In the genomic region with DNA sequence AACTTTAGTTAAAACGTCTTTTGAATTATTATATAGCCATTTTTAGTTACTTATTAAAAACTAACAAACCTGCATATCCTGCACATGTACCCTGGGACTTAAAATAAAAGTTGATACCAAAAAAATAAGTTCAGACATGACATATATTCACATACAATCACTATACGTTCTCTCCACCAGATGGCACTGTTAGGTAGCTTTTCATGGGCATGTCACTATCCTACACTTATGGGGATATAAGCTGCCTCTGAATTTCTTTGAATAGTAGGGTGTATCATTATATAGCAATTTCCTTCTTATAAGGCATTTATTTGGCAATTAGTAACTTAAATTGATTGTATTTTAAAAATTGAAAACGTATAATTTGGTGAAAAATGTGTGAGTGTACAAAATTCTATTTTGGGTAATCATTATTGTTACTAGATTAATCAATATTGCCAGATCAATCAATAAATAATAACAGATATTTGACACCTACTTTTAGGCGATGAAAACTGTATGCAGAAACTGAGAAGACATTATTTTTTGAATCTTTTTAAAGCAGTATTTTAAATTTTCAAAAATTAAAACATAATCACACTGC, we compare ENCODE assay signal across 8 cellular contexts. TPM values are rescaled to one million over a fixed set of nuclear protein-coding genes. Genes with fewer than 3 reads are reported as not detected.
DNase-seq lines count a peak whose midpoint lies in the region; ATAC-seq, FAIRE-seq and TF ChIP-seq lines count a peak whose summit lies in the region.

No MANE protein-coding gene starts in this region.

- TF ChIP-seq RAD21 in K562 (CRISPR knock-in tag; conservative IDR thresholded peaks at IDR 0.05 in 1 of 2, IDR thresholded peaks at IDR 0.05 in 1 of 2), result peak; percentile 96 to 97

- H3K9me2 ChIP-seq in PC-3 (replicated peaks; ENCODE audit: low read length), result no peaks in the 10 kb centered on the region

- BruUV-seq in PC-3 (replicated peaks; lab: Mats Ljungman, UMichigan), result no TSS peak
- BruUV-seq in K562 (replicated peaks; lab: Mats Ljungman, UMichigan), result no TSS peak

- H3K9me1 ChIP-seq in K562 (ENCODE audit: control insufficient read depth, insufficient read depth, low read length), result no peaks in the 10 kb centered on the region

- H3K36me3 Mint-ChIP-seq in immature natural killer cell, result no peaks in the 10 kb centered on the region

- in situ Hi-C loops in K562 (cut with MboI), result no loop called here

- H3K27me3 ChIP-seq in H7 (ENCODE audit: control insufficient read depth, insufficient read depth, low read length) (no peaks in the 10 kb centered on the region), PC-3 (ENCODE audit: low read length) (peaks cover 28% of the 10 kb centered on the region), K562 (ENCODE audit: control insufficient read depth in 2 of 2, insufficient read depth in 2 of 2, low read length in 2 of 2) (no peaks in the 10 kb centered on the region; a peak in 1 of 5 replicates)

- no peak for TF ChIP-seq POLR2A in K562 (conservative IDR thresholded peaks at IDR 0.05)

- H3K79me2 ChIP-seq in PC-3 (ENCODE audit: low read length) (no peaks in the 10 kb centered on the region), K562 (ENCODE audit: control insufficient read depth, insufficient read depth, low read length) (no peaks in the 10 kb centered on the region)

- peaks cover 1 to 6% (median 4%) of the 10 kb centered on the region in 3 donors for H3K27me3 Mint-ChIP-seq in immature natural killer cell (ENCODE audit: low read depth in 3 of 3)

- H3K4me1 ChIP-seq in PC-3 (ENCODE audit: insufficient read depth, low read length), result no peaks in the 10 kb centered on the region
- no peaks in the 10 kb centered on the region for H3K4me1 ChIP-seq in K562 (replicated peaks in 1 of 2; ENCODE audit: control insufficient read depth in 2 of 2, insufficient read depth in 2 of 2, low read length in 2 of 2)

- no peak for TF ChIP-seq EP300 in K562 (IDR thresholded peaks at IDR 0.05; ENCODE audit: low read length)

- H4K20me1 ChIP-seq in PC-3 (ENCODE audit: low read length) (no peaks in the 10 kb centered on the region), K562 (replicated peaks; ENCODE audit: control insufficient read depth, insufficient read depth, low read length) (no peaks in the 10 kb centered on the region)

- H3K4me3 Mint-ChIP-seq in immature natural killer cell, result no peak overlapping the region

- DNase-seq in stimulated activated CD4-positive, alpha-beta T cell treated with anti-CD3 and anti-CD28 coated beads, Interleukin-12 subunit alpha, Interleukin-12 subunit beta, amount 100 ng/mL, for 48 hours (ENCODE audit: low read depth in 2 of 3, low spot score in 1 of 3), result peak in 2 of 3 donors; percentile 3 to 82
- DNase-seq in stimulated activated CD4-positive, alpha-beta T cell treated with anti-CD3 and anti-CD28 coated beads, Interleukin-12 subunit alpha, Interleukin-12 subunit beta, amount 100 ng/mL, for 4 hours, result no peak
- DNase-seq in H7 (peak; percentile 23), LNCaP clone FGC (ENCODE audit: low read depth) (peak; percentile 65), PC-3 (peak; percentile 89), K562 (ENCODE audit: extremely low read depth in 1 of 4, low spot score in 3 of 4) (peak; percentile 55 to 86 (median 62)), immature natural killer cell (peak; percentile 29 to 52 (median 46))
- DNase-seq in stimulated activated CD4-positive, alpha-beta T cell treated with anti-CD3 and anti-CD28 coated beads, Interleukin-4, amount 100 ng/mL, for 24 hours, result peak; percentile 68

- H3K9me3 Mint-ChIP-seq in immature natural killer cell, result no peaks in the 10 kb centered on the region

- no peaks in the 10 kb centered on the region for H3K36me3 ChIP-seq in H7 (replicated peaks; ENCODE audit: control insufficient read depth, insufficient read depth, low read length)
- no peaks in the 10 kb centered on the region for H3K36me3 ChIP-seq in PC-3 (ENCODE audit: low read depth, low read length)
- no peaks in the 10 kb centered on the region for H3K36me3 ChIP-seq in K562 (ENCODE audit: control insufficient read depth, insufficient read depth, low read length)

- intact Hi-C loops in PC-3 (cut with micrococcal nuclease), result loop anchor here (1.0 kb wide), 1 partner anchor 430 kb away; no protein-coding TSS in a partner anchor
- intact Hi-C loops in K562 (cut with micrococcal nuclease), result loop anchor here (1.0 to 10.0 kb wide), 3 partner anchors 256 to 548 kb away; a partner anchor contains a TSS

- no peaks in the 10 kb centered on the region for H3K4me1 Mint-ChIP-seq in immature natural killer cell

- H3K9ac ChIP-seq in PC-3 (ENCODE audit: low read length), result no peak overlapping the region
- H3K9ac ChIP-seq in K562 (ENCODE audit: insufficient read depth in 1 of 2, low read depth in 2 of 2, low read length in 2 of 2), result no peak overlapping the region

- TF ChIP-seq CTCF in LNCaP clone FGC (IDR thresholded peaks at IDR 0.05; ENCODE audit: control insufficient read depth, extremely low read depth, insufficient read depth) (peak; percentile 65), PC-3 (conservative IDR thresholded peaks at IDR 0.05; ENCODE audit: low read depth, low read length) (peak; percentile 83), K562 (IDR thresholded peaks at IDR 0.05 in 2 of 3, conservative IDR thresholded peaks at IDR 0.05 in 1 of 3; ENCODE audit: insufficient read depth in 2 of 3, low read depth in 1 of 3, low read length in 3 of 3) (peak; percentile 50 to 87 (median 58); a peak in 5 of 6 replicates)

- CTCF ChIA-PET in PC-3 (lab: Charles Lee) (interaction anchor here (0.5 to 1.1 kb wide), 6 partner anchors 102 to 548 kb away, joined by 3 to 4 read pairs (median 3); no protein-coding TSS in a partner anchor), K562 (lab: Yijun Ruan, JAX; ENCODE audit: low intra/inter-chr PET ratio) (interaction anchor here (0.6 to 4.0 kb wide), 4 partner anchors 427 to 548 kb away, joined by 3 to 75 read pairs (median 4); no protein-coding TSS in a partner anchor)

- H3F3A ChIP-seq in PC-3 (ENCODE audit: low read length, unreplicated experiment), result no peaks in the 10 kb centered on the region

- H3K4me3 ChIP-seq in H7 (ENCODE audit: insufficient read depth, low read depth, low read length) (no peak overlapping the region), LNCaP clone FGC (ENCODE audit: low read depth, low read length) (no peak overlapping the region), PC-3 (ENCODE audit: low read length) (no peak overlapping the region), K562 (no peak overlapping the region)

- H3K4me2 ChIP-seq in PC-3 (ENCODE audit: low read length) (no peak overlapping the region), K562 (ENCODE audit: insufficient read depth, low read length) (no peak overlapping the region)

- 1% methylated on average over 4 of the region's 4 CpGs for WGBS in K562 (ENCODE audit: insufficient coverage, low coverage, missing lambda C conversion rate)

- POLR2A ChIA-PET in PC-3 (lab: Charles Lee; ENCODE audit: unreplicated experiment) (no interaction called here), K562 (lab: Yijun Ruan, JAX) (no interaction called here)

- ATAC-seq in PC-3 (peak; percentile 82), K562 (peak; percentile 93)

- FAIRE-seq in K562 (lab: Jason Lieb, UNC), result peak; percentile 86

- H3K27ac ChIP-seq in PC-3 (ENCODE audit: low read length) (no peak overlapping the region), K562 (ENCODE audit: extremely low read depth, low read depth, low read length) (no peak overlapping the region)

- H2AFZ ChIP-seq in PC-3 (ENCODE audit: low read length) (no peak overlapping the region), K562 (ENCODE audit: low read depth, low read length) (no peak overlapping the region)

- no peak overlapping the region for H3K27ac Mint-ChIP-seq in immature natural killer cell

- no peaks in the 10 kb centered on the region for H3K9me3 ChIP-seq in PC-3 (ENCODE audit: low read length)
- H3K9me3 ChIP-seq in K562 (replicated peaks; ENCODE audit: control insufficient read depth, insufficient read depth, low read depth, low read length), result no peaks in the 10 kb centered on the region

RNA-seq across cellular contexts. Expression of a gene that starts 31.8 kb away (rescaled TPM):
- total RNA-seq in H7 (2014; rRNA removed; shearing (Covaris generic)), result not detected in 2 replicates
- total RNA-seq in PC-3 (2014; rRNA removed), result not detected in 2 replicates
- total RNA-seq in K562 (2011; cell fraction: chromatin; rRNA removed; ENCODE audit: low replicate concordance), result not detected in 2 replicates
- total RNA-seq in K562 (2011; cell fraction: nucleolus; rRNA removed), result not detected in 2 replicates
- not detected in 2 replicates for total RNA-seq in K562 (2011; cell fraction: nucleoplasm; rRNA removed)
- not detected in 2 replicates for total RNA-seq in K562 (2014; rRNA removed)
- total RNA-seq in K562 (2014; rRNA removed; fragmentation: Illumina TruSeq; extraction: Trizol), result not detected in 2 replicates
- total RNA-seq in K562 (2015; rRNA removed; fragmentation: Illumina TruSeq; extraction: Trizol), result not detected in 2 replicates
- total RNA-seq in K562 (2021), result not detected in 2 replicates
- polyA plus RNA-seq in K562 (2011; rRNA removed), result not detected in 2 replicates
- not detected in 2 replicates for polyA plus RNA-seq in K562 (2011; cell fraction: cytosol; rRNA removed)
- not detected in 2 replicates for polyA plus RNA-seq in K562 (2011; cell fraction: nucleus; rRNA removed)
- polyA plus RNA-seq in K562 (2012), result not detected in 2 replicates
- polyA plus RNA-seq in K562 (2014; fragmentation: Illumina TruSeq; extraction: Trizol), result not detected in 2 replicates
- not detected for polyA plus RNA-seq in K562 (2014; fragmentation: Nextera tagmentation; extraction: Ambion mirVana)
- polyA plus RNA-seq in K562 (2014; rRNA removed), result not detected in 2 replicates
- not detected in 2 replicates for polyA minus RNA-seq in K562 (2011; rRNA and poly(A)+ RNA removed)
- polyA minus RNA-seq in K562 (2011; cell fraction: cytosol; rRNA and poly(A)+ RNA removed), result not detected in 2 replicates
- polyA minus RNA-seq in K562 (2011; cell fraction: nucleus; rRNA and poly(A)+ RNA removed), result not detected in 2 replicates
- not detected for polyA plus RNA-seq in immature natural killer cell

RNA-seq across cellular contexts. Expression of a gene that starts 55.3 kb away (rescaled TPM):
- total RNA-seq in H7 (2014; rRNA removed; shearing (Covaris generic)), result not detected in 2 replicates
- total RNA-seq in PC-3 (2014; rRNA removed) (not detected in 2 replicates), K562 (2014; rRNA removed) (not detected in 2 replicates), K562 (2014; rRNA removed; fragmentation: Illumina TruSeq; extraction: Trizol) (not detected in 2 replicates), K562 (2015; rRNA removed; fragmentation: Illumina TruSeq; extraction: Trizol) (not detected in 2 replicates), K562 (2021) (not detected in 2 replicates)
- not detected in 2 replicates for total RNA-seq in K562 (2011; cell fraction: chromatin; rRNA removed; ENCODE audit: low replicate concordance)
- not detected in 2 replicates for total RNA-seq in K562 (2011; cell fraction: nucleolus; rRNA removed)
- not detected in 2 replicates for total RNA-seq in K562 (2011; cell fraction: nucleoplasm; rRNA removed)
- polyA plus RNA-seq in K562 (2011; rRNA removed) (not detected in 2 replicates), K562 (2014; fragmentation: Illumina TruSeq; extraction: Trizol) (not detected in 2 replicates), K562 (2014; fragmentation: Nextera tagmentation; extraction: Ambion mirVana) (not detected), K562 (2014; rRNA removed) (not detected in 2 replicates), immature natural killer cell (not detected)
- polyA plus RNA-seq in K562 (2011; cell fraction: cytosol; rRNA removed), result not detected in 2 replicates
- not detected in 2 replicates for polyA plus RNA-seq in K562 (2011; cell fraction: nucleus; rRNA removed)
- not detected in 2 replicates for polyA plus RNA-seq in K562 (2012)
- not detected in 2 replicates for polyA minus RNA-seq in K562 (2011; rRNA and poly(A)+ RNA removed)
- not detected in 2 replicates for polyA minus RNA-seq in K562 (2011; cell fraction: cytosol; rRNA and poly(A)+ RNA removed)
- not detected in 2 replicates for polyA minus RNA-seq in K562 (2011; cell fraction: nucleus; rRNA and poly(A)+ RNA removed)
